2 cellular contexts compared by ENCODE assay signal in the genomic region with DNA sequence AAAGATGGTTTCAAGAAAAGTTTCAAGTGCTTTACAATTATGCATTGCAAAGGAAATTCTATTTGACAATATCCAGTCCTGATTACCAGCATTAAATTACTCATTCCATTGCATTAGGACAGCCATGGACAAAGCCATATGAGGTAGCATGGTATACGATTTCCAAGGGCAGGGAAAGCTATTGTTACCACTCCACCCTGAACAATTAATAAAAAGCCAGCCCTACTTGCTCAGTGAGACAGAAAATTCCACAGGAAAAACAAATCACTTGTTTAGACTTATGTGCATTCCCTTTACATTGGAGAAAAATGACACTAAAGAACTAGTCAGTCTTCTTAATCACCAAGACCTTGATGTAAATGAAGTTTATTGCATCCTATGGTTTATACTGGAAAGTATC.
TF ChIP-seq lines count a peak whose summit lies in the region.

No MANE protein-coding gene starts in this region.

TF ChIP-seq in IMR-90, 13 proteins besides CTCF, POLR2A, EP300 and RAD21 (continued from another document):
- TF ChIP-seq, protein P1, sequence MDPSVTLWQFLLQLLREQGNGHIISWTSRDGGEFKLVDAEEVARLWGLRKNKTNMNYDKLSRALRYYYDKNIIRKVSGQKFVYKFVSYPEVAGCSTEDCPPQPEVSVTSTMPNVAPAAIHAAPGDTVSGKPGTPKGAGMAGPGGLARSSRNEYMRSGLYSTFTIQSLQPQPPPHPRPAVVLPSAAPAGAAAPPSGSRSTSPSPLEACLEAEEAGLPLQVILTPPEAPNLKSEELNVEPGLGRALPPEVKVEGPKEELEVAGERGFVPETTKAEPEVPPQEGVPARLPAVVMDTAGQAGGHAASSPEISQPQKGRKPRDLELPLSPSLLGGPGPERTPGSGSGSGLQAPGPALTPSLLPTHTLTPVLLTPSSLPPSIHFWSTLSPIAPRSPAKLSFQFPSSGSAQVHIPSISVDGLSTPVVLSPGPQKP (IDR thresholded peaks at IDR 0.05; ENCODE audit: borderline replicate concordance, low read depth, low read length), result no peak
- no peak for TF ChIP-seq RCOR1 (IDR thresholded peaks at IDR 0.05; ENCODE audit: insufficient replicate concordance, low read length)

TF ChIP-seq in SK-N-SH treated with all-trans-retinoic acid at 6 μM for 48 hours, 23 proteins besides CTCF, POLR2A, EP300 and RAD21 (continued from another document):
- no peak for TF ChIP-seq CSRNP3 (CRISPR knock-in tag; IDR thresholded peaks at IDR 0.05)
- TF ChIP-seq ESRRG (CRISPR knock-in tag; IDR thresholded peaks at IDR 0.05), result no peak
- TF ChIP-seq ZFP3 (CRISPR knock-in tag; IDR thresholded peaks at IDR 0.05), result no peak
- TF ChIP-seq, protein P2, sequence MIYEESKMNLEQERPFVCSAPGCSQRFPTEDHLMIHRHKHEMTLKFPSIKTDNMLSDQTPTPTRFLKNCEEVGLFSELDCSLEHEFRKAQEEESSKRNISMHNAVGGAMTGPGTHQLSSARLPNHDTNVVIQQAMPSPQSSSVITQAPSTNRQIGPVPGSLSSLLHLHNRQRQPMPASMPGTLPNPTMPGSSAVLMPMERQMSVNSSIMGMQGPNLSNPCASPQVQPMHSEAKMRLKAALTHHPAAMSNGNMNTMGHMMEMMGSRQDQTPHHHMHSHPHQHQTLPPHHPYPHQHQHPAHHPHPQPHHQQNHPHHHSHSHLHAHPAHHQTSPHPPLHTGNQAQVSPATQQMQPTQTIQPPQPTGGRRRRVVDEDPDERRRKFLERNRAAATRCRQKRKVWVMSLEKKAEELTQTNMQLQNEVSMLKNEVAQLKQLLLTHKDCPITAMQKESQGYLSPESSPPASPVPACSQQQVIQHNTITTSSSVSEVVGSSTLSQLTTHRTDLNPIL (CRISPR knock-in tag; IDR thresholded peaks at IDR 0.05; ENCODE audit: low read depth), result no peak
- TF ChIP-seq TSHZ2 (CRISPR knock-in tag; IDR thresholded peaks at IDR 0.05), result no peak
- no peak for TF ChIP-seq BACH2 (CRISPR knock-in tag; IDR thresholded peaks at IDR 0.05; ENCODE audit: borderline replicate concordance)
- TF ChIP-seq ZNF8 (CRISPR knock-in tag; IDR thresholded peaks at IDR 0.05), result no peak
- TF ChIP-seq ISL1 (CRISPR knock-in tag; IDR thresholded peaks at IDR 0.05), result no peak
- no peak for TF ChIP-seq TOX (CRISPR knock-in tag; IDR thresholded peaks at IDR 0.05; ENCODE audit: borderline replicate concordance)
- TF ChIP-seq, protein P3, sequence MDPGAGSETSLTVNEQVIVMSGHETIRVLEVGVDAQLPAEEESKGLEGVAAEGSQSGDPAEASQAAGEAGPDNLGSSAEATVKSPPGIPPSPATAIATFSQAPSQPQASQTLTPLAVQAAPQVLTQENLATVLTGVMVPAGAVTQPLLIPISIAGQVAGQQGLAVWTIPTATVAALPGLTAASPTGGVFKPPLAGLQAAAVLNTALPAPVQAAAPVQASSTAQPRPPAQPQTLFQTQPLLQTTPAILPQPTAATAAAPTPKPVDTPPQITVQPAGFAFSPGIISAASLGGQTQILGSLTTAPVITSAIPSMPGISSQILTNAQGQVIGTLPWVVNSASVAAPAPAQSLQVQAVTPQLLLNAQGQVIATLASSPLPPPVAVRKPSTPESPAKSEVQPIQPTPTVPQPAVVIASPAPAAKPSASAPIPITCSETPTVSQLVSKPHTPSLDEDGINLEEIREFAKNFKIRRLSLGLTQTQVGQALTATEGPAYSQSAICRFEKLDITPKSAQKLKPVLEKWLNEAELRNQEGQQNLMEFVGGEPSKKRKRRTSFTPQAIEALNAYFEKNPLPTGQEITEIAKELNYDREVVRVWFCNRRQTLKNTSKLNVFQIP (CRISPR knock-in tag; IDR thresholded peaks at IDR 0.05; ENCODE audit: borderline replicate concordance, low read depth), result no peak
- TF ChIP-seq GLIS3 (CRISPR knock-in tag; IDR thresholded peaks at IDR 0.05), result no peak
TF ChIP-seq in SK-N-SH treated with all-trans-retinoic acid at 6 μM for 48 hours: peak in this region for 0.
